Comparison of ENCODE assay signal across 1 cellular context in the genomic region with DNA sequence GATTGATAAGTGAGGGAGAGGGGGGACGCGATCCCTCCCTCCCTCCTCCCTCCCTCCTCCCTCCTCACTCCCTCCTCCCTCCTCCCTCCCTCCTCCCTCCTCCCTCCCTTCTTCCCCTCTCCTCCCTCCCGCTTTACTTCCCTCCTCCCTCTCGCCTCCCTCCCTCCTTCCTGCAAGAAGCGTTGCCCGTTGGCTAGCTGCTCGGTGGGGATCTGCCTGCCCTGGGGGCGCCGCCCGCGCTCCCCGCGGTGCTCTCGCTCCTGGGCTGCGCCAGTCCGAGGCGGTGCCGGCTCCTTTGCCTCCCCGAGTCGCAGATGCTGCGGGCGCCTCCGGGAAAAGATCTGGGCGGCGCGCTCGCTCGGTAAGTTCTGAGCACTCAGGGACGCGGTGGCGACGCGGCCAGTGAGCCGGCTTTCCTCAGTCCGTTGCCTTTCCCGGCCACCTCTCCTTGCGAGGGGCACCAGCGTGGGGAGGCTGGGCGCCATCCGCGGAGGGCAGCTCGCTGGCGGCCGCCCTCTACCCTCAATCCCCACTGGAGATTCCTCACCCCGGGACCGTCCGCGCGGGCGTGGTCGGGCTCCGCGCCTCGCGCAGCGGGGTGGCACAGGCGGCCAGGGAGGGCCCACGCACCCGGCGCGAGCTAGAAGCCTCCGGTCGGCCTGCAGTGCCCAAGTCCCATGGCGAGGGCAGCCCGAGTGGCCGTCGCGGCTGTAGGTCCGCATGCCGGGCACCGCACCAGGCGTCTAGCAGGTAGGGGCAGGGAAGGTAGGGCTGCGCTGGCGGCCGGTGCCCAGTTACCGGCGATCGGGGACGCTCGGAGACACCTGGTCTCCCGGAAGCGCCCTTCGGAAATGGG.
TF ChIP-seq lines count a peak whose summit lies in the region.

Gene SLITRK2, plus strand, starts transcription at position 164 of the 856 bp plus-strand sequence. CDS start 4,597 bp downstream, outside the sequence.

TF ChIP-seq in H1, 55 proteins besides CTCF, POLR2A, EP300 and RAD21:
- TF ChIP-seq ATF2 (IDR thresholded peaks at IDR 0.05; ENCODE audit: low read length) = no peak
- TF ChIP-seq JUND (IDR thresholded peaks at IDR 0.05; ENCODE audit: low read length) = no peak
- no peak for TF ChIP-seq CBX5 (IDR thresholded peaks at IDR 0.05; ENCODE audit: low read depth, low read length)
- TF ChIP-seq RNF2 (IDR thresholded peaks at IDR 0.05; ENCODE audit: borderline replicate concordance, low read depth, low read length, missing control alignments, poor library complexity, severe bottlenecking) = peak; percentile 62
- TF ChIP-seq SIX5 (IDR thresholded peaks at IDR 0.05; ENCODE audit: low read depth, low read length) = no peak
- peak; percentile 66 for TF ChIP-seq EZH2 (IDR thresholded peaks at IDR 0.05; ENCODE audit: low read depth, low read length, severe bottlenecking)
- peak; percentile 69 for TF ChIP-seq KDM4A (IDR thresholded peaks at IDR 0.05; ENCODE audit: low read depth, low read length, severe bottlenecking)
- TF ChIP-seq CTBP2 (IDR thresholded peaks at IDR 0.05; ENCODE audit: borderline replicate concordance, insufficient read depth, insufficient read length, low read length) = peak; percentile 4
- no peak for TF ChIP-seq BCL11A (IDR thresholded peaks at IDR 0.05; ENCODE audit: low read depth in 2 of 2, low read length in 2 of 2)
- TF ChIP-seq GTF2F1 (IDR thresholded peaks at IDR 0.05; ENCODE audit: borderline replicate concordance, low read depth, low read length) = no peak
- peak; percentile 57 for TF ChIP-seq ASH2L (IDR thresholded peaks at IDR 0.05; ENCODE audit: low read length)
- TF ChIP-seq SIRT6 (IDR thresholded peaks at IDR 0.05; ENCODE audit: low read length) = no peak
- no peak for TF ChIP-seq CREB1 (IDR thresholded peaks at IDR 0.05)
- TF ChIP-seq SAP30 (IDR thresholded peaks at IDR 0.05; ENCODE audit: insufficient read depth, insufficient replicate concordance, low read length) = no peak
- no peak for TF ChIP-seq NRF1 (IDR thresholded peaks at IDR 0.05; ENCODE audit: low read depth, low read length)
- no peak for TF ChIP-seq NANOG (IDR thresholded peaks at IDR 0.05; ENCODE audit: insufficient read depth, low read depth, low read length, poor library complexity, severe bottlenecking)
- TF ChIP-seq POU5F1 (IDR thresholded peaks at IDR 0.05; ENCODE audit: low read depth, low read length) = no peak
- TF ChIP-seq GABPA (IDR thresholded peaks at IDR 0.05; ENCODE audit: borderline replicate concordance, insufficient read depth, low read length) = no peak
- TF ChIP-seq, protein P1, sequence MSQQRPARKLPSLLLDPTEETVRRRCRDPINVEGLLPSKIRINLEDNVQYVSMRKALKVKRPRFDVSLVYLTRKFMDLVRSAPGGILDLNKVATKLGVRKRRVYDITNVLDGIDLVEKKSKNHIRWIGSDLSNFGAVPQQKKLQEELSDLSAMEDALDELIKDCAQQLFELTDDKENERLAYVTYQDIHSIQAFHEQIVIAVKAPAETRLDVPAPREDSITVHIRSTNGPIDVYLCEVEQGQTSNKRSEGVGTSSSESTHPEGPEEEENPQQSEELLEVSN (IDR thresholded peaks at IDR 0.05) = peak; percentile 36; the same call in 1 of the 2 replicates
- no peak for TF ChIP-seq EGR1 (IDR thresholded peaks at IDR 0.05; ENCODE audit: borderline replicate concordance, low read depth, low read length)
- TF ChIP-seq SP2 (IDR thresholded peaks at IDR 0.05; ENCODE audit: low read length) = no peak
- no peak for TF ChIP-seq CEBPB (IDR thresholded peaks at IDR 0.05; ENCODE audit: low read depth, low read length)
- TF ChIP-seq HDAC2 (IDR thresholded peaks at IDR 0.05; ENCODE audit: borderline replicate concordance in 1 of 2, low read depth in 2 of 2, low read length in 2 of 2) = no peak
- TF ChIP-seq RBBP5 (IDR thresholded peaks at IDR 0.05; ENCODE audit: borderline replicate concordance, low read depth, low read length) = no peak; the same call in 1 of the 2 replicates
- TF ChIP-seq BACH1 (IDR thresholded peaks at IDR 0.05; ENCODE audit: low read length) = no peak
- no peak for TF ChIP-seq RXRA (IDR thresholded peaks at IDR 0.05; ENCODE audit: insufficient read depth, low read depth, low read length)
- TF ChIP-seq KDM5A (IDR thresholded peaks at IDR 0.05; ENCODE audit: low read length) = no peak
- no peak for TF ChIP-seq RFX5 (IDR thresholded peaks at IDR 0.05; ENCODE audit: borderline replicate concordance, low read depth, low read length)
- TF ChIP-seq ATF3 (IDR thresholded peaks at IDR 0.05; ENCODE audit: insufficient read depth, low read depth, low read length) = no peak
- no peak for TF ChIP-seq CHD2 (IDR thresholded peaks at IDR 0.05; ENCODE audit: low read length)
- no peak for TF ChIP-seq TCF12 (IDR thresholded peaks at IDR 0.05; ENCODE audit: low read depth, low read length)
- no peak for TF ChIP-seq SP1 (IDR thresholded peaks at IDR 0.05; ENCODE audit: low read depth, low read length)
- TF ChIP-seq BRCA1 (IDR thresholded peaks at IDR 0.05; ENCODE audit: low read depth, low read length) = no peak
